In the genomic region with DNA sequence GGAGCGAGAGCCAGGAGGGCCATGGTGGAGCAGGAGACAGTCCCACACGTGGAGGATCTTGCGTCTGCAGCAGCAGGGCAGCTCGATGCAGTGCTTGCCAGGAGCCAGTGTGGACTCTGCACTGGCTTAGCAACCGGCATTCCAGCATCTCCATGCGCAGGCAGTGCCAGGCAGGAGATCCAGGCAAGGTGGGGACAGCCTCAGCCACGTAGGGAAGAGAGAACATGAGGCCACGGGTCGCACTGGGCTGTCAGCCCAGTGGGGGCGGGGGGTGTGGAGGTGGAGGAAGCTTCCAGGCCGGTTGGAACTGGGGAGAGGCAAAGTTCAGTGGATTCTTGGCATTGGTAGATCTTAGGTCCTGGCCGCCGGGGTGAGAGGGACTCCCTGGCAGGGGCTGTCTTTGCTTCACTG, we compare ENCODE assay signal across 1 cellular context.
TF ChIP-seq lines count a peak whose summit lies in the region.

No MANE protein-coding gene starts in this region.

TF ChIP-seq in HepG2, 621 proteins besides CTCF, POLR2A, EP300 and RAD21 (continued from another document):
- TF ChIP-seq, protein P1, sequence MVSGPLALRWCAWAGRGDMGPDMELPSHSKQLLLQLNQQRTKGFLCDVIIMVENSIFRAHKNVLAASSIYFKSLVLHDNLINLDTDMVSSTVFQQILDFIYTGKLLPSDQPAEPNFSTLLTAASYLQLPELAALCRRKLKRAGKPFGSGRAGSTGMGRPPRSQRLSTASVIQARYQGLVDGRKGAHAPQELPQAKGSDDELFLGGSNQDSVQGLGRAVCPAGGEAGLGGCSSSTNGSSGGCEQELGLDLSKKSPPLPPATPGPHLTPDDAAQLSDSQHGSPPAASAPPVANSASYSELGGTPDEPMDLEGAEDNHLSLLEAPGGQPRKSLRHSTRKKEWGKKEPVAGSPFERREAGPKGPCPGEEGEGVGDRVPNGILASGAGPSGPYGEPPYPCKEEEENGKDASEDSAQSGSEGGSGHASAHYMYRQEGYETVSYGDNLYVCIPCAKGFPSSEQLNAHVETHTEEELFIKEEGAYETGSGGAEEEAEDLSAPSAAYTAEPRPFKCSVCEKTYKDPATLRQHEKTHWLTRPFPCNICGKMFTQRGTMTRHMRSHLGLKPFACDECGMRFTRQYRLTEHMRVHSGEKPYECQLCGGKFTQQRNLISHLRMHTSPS (CRISPR knock-in tag; IDR thresholded peaks at IDR 0.05; ENCODE audit: low read depth), result peak; percentile 51; the same call in 1 of the 2 replicates
- no peak for TF ChIP-seq ZBTB20 (CRISPR knock-in tag; IDR thresholded peaks at IDR 0.05; ENCODE audit: borderline replicate concordance, low read depth)
- TF ChIP-seq, protein P2, sequence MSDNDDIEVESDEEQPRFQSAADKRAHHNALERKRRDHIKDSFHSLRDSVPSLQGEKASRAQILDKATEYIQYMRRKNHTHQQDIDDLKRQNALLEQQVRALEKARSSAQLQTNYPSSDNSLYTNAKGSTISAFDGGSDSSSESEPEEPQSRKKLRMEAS (IDR thresholded peaks at IDR 0.05), result peak; percentile 33; the same call in 1 of the 2 replicates
- no peak for TF ChIP-seq ZNF451 (CRISPR knock-in tag; IDR thresholded peaks at IDR 0.05)
- TF ChIP-seq ZNF292 (CRISPR knock-in tag; IDR thresholded peaks at IDR 0.05; ENCODE audit: borderline replicate concordance, low read depth), result peak; percentile 87; the same call in 1 of the 2 replicates
- peak; percentile 27 for TF ChIP-seq TEAD3 (CRISPR knock-in tag; optimal IDR thresholded peaks at IDR 0.05; ENCODE audit: borderline replicate concordance)
- TF ChIP-seq, protein P3, sequence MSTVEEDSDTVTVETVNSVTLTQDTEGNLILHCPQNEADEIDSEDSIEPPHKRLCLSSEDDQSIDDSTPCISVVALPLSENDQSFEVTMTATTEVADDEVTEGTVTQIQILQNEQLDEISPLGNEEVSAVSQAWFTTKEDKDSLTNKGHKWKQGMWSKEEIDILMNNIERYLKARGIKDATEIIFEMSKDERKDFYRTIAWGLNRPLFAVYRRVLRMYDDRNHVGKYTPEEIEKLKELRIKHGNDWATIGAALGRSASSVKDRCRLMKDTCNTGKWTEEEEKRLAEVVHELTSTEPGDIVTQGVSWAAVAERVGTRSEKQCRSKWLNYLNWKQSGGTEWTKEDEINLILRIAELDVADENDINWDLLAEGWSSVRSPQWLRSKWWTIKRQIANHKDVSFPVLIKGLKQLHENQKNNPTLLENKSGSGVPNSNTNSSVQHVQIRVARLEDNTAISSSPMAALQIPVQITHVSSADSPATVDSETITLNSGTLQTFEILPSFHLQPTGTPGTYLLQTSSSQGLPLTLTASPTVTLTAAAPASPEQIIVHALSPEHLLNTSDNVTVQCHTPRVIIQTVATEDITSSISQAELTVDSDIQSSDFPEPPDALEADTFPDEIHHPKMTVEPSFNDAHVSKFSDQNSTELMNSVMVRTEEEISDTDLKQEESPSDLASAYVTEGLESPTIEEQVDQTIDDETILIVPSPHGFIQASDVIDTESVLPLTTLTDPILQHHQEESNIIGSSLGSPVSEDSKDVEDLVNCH (CRISPR knock-in tag; IDR thresholded peaks at IDR 0.05), result no peak
- TF ChIP-seq EED (CRISPR knock-in tag; IDR thresholded peaks at IDR 0.05), result no peak
- no peak for TF ChIP-seq ATAD3A (CRISPR knock-in tag; IDR thresholded peaks at IDR 0.05)
- no peak for TF ChIP-seq MAF1 (CRISPR knock-in tag; IDR thresholded peaks at IDR 0.05; ENCODE audit: borderline replicate concordance)
- TF ChIP-seq HOXA3 (CRISPR knock-in tag; IDR thresholded peaks at IDR 0.05), result no peak
- TF ChIP-seq XRCC5 (optimal IDR thresholded peaks at IDR 0.05; ENCODE audit: low read length), result peak; percentile 23
- TF ChIP-seq HNRNPL (IDR thresholded peaks at IDR 0.05; ENCODE audit: low read depth, low read length), result peak; percentile 76; the same call in 1 of the 2 replicates
- no peak for TF ChIP-seq FOSL1 (CRISPR knock-in tag; IDR thresholded peaks at IDR 0.05; ENCODE audit: borderline replicate concordance)
- TF ChIP-seq RXRA (CRISPR knock-in tag; IDR thresholded peaks at IDR 0.05), result 0 out of 2 replicates have a peak, but pooled peaks have one; percentile 22
- no peak for TF ChIP-seq KLF15 (CRISPR knock-in tag; IDR thresholded peaks at IDR 0.05; ENCODE audit: borderline replicate concordance)
- TF ChIP-seq ZNF549 (CRISPR knock-in tag; IDR thresholded peaks at IDR 0.05), result peak; percentile 75; the same call in 1 of the 2 replicates
- peak; percentile 69 for TF ChIP-seq HNF4A (CRISPR knock-in tag; IDR thresholded peaks at IDR 0.05)
- TF ChIP-seq, protein P4, sequence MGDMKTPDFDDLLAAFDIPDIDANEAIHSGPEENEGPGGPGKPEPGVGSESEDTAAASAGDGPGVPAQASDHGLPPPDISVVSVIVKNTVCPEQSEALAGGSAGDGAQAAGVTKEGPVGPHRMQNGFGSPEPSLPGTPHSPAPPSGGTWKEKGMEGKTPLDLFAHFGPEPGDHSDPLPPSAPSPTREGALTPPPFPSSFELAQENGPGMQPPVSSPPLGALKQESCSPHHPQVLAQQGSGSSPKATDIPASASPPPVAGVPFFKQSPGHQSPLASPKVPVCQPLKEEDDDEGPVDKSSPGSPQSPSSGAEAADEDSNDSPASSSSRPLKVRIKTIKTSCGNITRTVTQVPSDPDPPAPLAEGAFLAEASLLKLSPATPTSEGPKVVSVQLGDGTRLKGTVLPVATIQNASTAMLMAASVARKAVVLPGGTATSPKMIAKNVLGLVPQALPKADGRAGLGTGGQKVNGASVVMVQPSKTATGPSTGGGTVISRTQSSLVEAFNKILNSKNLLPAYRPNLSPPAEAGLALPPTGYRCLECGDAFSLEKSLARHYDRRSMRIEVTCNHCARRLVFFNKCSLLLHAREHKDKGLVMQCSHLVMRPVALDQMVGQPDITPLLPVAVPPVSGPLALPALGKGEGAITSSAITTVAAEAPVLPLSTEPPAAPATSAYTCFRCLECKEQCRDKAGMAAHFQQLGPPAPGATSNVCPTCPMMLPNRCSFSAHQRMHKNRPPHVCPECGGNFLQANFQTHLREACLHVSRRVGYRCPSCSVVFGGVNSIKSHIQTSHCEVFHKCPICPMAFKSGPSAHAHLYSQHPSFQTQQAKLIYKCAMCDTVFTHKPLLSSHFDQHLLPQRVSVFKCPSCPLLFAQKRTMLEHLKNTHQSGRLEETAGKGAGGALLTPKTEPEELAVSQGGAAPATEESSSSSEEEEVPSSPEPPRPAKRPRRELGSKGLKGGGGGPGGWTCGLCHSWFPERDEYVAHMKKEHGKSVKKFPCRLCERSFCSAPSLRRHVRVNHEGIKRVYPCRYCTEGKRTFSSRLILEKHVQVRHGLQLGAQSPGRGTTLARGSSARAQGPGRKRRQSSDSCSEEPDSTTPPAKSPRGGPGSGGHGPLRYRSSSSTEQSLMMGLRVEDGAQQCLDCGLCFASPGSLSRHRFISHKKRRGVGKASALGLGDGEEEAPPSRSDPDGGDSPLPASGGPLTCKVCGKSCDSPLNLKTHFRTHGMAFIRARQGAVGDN (CRISPR knock-in tag; IDR thresholded peaks at IDR 0.05), result peak; percentile 45
- no peak for TF ChIP-seq HOXD1 (CRISPR knock-in tag; IDR thresholded peaks at IDR 0.05)
- no peak for TF ChIP-seq JUNB (CRISPR knock-in tag; IDR thresholded peaks at IDR 0.05; ENCODE audit: borderline replicate concordance)
- TF ChIP-seq, protein P5, sequence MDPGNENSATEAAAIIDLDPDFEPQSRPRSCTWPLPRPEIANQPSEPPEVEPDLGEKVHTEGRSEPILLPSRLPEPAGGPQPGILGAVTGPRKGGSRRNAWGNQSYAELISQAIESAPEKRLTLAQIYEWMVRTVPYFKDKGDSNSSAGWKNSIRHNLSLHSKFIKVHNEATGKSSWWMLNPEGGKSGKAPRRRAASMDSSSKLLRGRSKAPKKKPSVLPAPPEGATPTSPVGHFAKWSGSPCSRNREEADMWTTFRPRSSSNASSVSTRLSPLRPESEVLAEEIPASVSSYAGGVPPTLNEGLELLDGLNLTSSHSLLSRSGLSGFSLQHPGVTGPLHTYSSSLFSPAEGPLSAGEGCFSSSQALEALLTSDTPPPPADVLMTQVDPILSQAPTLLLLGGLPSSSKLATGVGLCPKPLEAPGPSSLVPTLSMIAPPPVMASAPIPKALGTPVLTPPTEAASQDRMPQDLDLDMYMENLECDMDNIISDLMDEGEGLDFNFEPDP (CRISPR knock-in tag; conservative IDR thresholded peaks at IDR 0.05), result no peak
- TF ChIP-seq ZNF652 (CRISPR knock-in tag; IDR thresholded peaks at IDR 0.05; ENCODE audit: borderline replicate concordance, low read depth), result no peak
- TF ChIP-seq HOXA5 (CRISPR knock-in tag; IDR thresholded peaks at IDR 0.05), result no peak
- TF ChIP-seq, protein P6, sequence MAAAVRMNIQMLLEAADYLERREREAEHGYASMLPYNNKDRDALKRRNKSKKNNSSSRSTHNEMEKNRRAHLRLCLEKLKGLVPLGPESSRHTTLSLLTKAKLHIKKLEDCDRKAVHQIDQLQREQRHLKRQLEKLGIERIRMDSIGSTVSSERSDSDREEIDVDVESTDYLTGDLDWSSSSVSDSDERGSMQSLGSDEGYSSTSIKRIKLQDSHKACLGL (CRISPR knock-in tag; IDR thresholded peaks at IDR 0.05), result 0 out of 2 replicates have a peak, but pooled peaks have one; percentile 34
- no peak for TF ChIP-seq SCMH1 (CRISPR knock-in tag; IDR thresholded peaks at IDR 0.05; ENCODE audit: borderline replicate concordance)
- TF ChIP-seq ELF4 (CRISPR knock-in tag; IDR thresholded peaks at IDR 0.05; ENCODE audit: borderline replicate concordance), result no peak
- no peak for TF ChIP-seq GATAD1 (CRISPR knock-in tag; IDR thresholded peaks at IDR 0.05)
- no peak for TF ChIP-seq ZNF777 (CRISPR knock-in tag; IDR thresholded peaks at IDR 0.05)
- TF ChIP-seq, protein P7, sequence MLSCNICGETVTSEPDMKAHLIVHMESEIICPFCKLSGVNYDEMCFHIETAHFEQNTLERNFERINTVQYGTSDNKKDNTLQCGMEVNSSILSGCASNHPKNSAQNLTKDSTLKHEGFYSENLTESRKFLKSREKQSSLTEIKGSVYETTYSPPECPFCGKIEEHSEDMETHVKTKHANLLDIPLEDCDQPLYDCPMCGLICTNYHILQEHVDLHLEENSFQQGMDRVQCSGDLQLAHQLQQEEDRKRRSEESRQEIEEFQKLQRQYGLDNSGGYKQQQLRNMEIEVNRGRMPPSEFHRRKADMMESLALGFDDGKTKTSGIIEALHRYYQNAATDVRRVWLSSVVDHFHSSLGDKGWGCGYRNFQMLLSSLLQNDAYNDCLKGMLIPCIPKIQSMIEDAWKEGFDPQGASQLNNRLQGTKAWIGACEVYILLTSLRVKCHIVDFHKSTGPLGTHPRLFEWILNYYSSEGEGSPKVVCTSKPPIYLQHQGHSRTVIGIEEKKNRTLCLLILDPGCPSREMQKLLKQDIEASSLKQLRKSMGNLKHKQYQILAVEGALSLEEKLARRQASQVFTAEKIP (CRISPR knock-in tag; IDR thresholded peaks at IDR 0.05; ENCODE audit: borderline replicate concordance), result no peak
TF ChIP-seq in HepG2: peak in this region for 12.
